9 cellular contexts compared by ENCODE assay signal in genomic region chr1:44294588-44295007, GRCh38.
A peak's percentile ranks its signal among the peaks of the same experiment; 100 is the strongest.
DNase-seq lines count a peak whose midpoint lies in the region; ATAC-seq and TF ChIP-seq lines count a peak whose summit lies in the region.
"Had no signal": no experiment of that assay in that cellular context is flagged by ENCODE, and none has a peak within 500 bp of the region (broad histone marks: within the 10 kb centered on the region; RNA-seq: fewer than 3 reads in every experiment).

No MANE protein-coding gene starts in this region.

- TF ChIP-seq CTCF in AG10803 (conservative IDR thresholded peaks at IDR 0.05; ENCODE audit: low read length): peak; percentile 87

- ATAC-seq in HG03135 (IDR thresholded peaks at IDR 0.05; ENCODE audit: unreplicated experiment) (no peak), GM19397 (IDR thresholded peaks at IDR 0.05; ENCODE audit: unreplicated experiment) (no peak), HG03342 (IDR thresholded peaks at IDR 0.05; ENCODE audit: unreplicated experiment) (no peak)
- ATAC-seq: esophagus mucosa had no signal

- DNase-seq in AG10803 (ENCODE audit: low read depth) (peak; percentile 97), MG63 (peak; percentile 97), caudate nucleus (lab: John Stamatoyannopoulos, UW) (peak in 35 of 61 donors; percentile 1 to 72 (median 30)), midbrain (lab: John Stamatoyannopoulos, UW) (peak; percentile 20)
- no peak for DNase-seq in stimulated activated CD4-positive, alpha-beta T cell treated with anti-CD3 and anti-CD28 coated beads, Interleukin-4, amount 100 ng/mL, for 1 hour

- no peaks in the 10 kb centered on the region for H3K9me3 ChIP-seq in MG63

- H3K36me3 ChIP-seq in MG63: peaks cover 34% of the 10 kb centered on the region

- H3K4me3 ChIP-seq in AG10803 (ENCODE audit: low read length): no peak overlapping the region
- H3K4me3 ChIP-seq in MG63: no peak overlapping the region

- no peak overlapping the region for H3K27ac ChIP-seq in caudate nucleus (ENCODE audit: low read depth, low read length)

- H3K27me3 ChIP-seq in MG63: no peaks in the 10 kb centered on the region
